1 cellular context compared by ENCODE assay signal in the genomic region with DNA sequence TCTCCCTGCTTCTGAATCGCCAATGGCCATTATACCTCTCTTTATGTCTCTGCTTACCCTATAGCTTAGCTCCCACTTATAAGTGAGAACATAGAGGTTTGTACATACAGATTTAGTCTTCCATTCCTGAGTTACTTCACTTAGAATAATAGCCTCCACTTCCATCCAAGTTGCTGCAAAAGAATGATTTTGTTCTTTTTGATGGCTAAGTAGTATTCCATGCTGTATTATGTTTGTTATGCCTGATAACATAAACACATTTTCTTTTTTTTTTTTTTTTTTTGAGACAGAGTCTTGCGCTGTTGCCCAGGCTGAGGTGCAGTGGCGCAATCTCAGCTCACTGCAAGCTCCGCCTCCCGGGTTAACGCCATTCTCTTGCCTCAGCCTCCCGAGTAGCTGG. TPM values are rescaled to one million over a fixed set of nuclear protein-coding genes. Genes with fewer than 3 reads are reported as not detected.
"Had no signal": no experiment of that assay in that cellular context is flagged by ENCODE, and none has a peak within 500 bp of the region (broad histone marks: within the 10 kb centered on the region; RNA-seq: fewer than 3 reads in every experiment).

No MANE protein-coding gene starts in this region.

RNA-seq across cellular contexts. Expression of a gene that starts 21.1 kb away (rescaled TPM):
- total RNA-seq: kidney epithelial cell had no signal
